In genomic region chr14:102321456-102322101, GRCh38 we compare ENCODE assay signal across 18 cellular contexts. TPM values are rescaled to one million over a fixed set of nuclear protein-coding genes. Genes with fewer than 3 reads are reported as not detected.
A peak's percentile ranks its signal among the peaks of the same experiment; 100 is the strongest.
DNase-seq lines count a peak whose midpoint lies in the region; ATAC-seq, FAIRE-seq and TF ChIP-seq lines count a peak whose summit lies in the region.
"Had no signal": no experiment of that assay in that cellular context is flagged by ENCODE, and none has a peak within 500 bp of the region (broad histone marks: within the 10 kb centered on the region; RNA-seq: fewer than 3 reads in every experiment).

No MANE protein-coding gene starts in this region.

- FAIRE-seq in astrocyte (lab: Jason Lieb, UNC): no peak
- FAIRE-seq: endothelial cell of umbilical vein had no signal

- no peaks in the 10 kb centered on the region for H3K9me3 Mint-ChIP-seq in CD4-positive, alpha-beta T cell
- H3K9me3 Mint-ChIP-seq in astrocyte (ENCODE audit: unreplicated experiment): no peaks in the 10 kb centered on the region
- H3K9me3 Mint-ChIP-seq in nephron: no peaks in the 10 kb centered on the region
- peaks cover 22% of the 10 kb centered on the region for H3K9me3 Mint-ChIP-seq in glutamatergic neuron (ENCODE audit: unreplicated experiment)
- H3K9me3 Mint-ChIP-seq: central memory CD8-positive, alpha-beta T cell; mesothelial cell of epicardium had no signal

- H3K36me3 Mint-ChIP-seq in CD4-positive, alpha-beta T cell (ENCODE audit: low read depth): peaks cover 36% of the 10 kb centered on the region
- H3K36me3 Mint-ChIP-seq in astrocyte (ENCODE audit: low read depth, unreplicated experiment): peaks cover 5% of the 10 kb centered on the region
- H3K36me3 Mint-ChIP-seq in nephron (ENCODE audit: low read depth): peaks cover 9% of the 10 kb centered on the region
- H3K36me3 Mint-ChIP-seq in glutamatergic neuron (ENCODE audit: unreplicated experiment): no peaks in the 10 kb centered on the region
- H3K36me3 Mint-ChIP-seq: mesothelial cell of epicardium had no signal

- H3K9me2 ChIP-seq in DOHH2 (replicated peaks; ENCODE audit: control insufficient read depth, low read length): no peaks in the 10 kb centered on the region

- H3K4me1 Mint-ChIP-seq in CD4-positive, alpha-beta T cell (ENCODE audit: low read depth): peaks cover 40% of the 10 kb centered on the region
- peaks cover 8% of the 10 kb centered on the region for H3K4me1 Mint-ChIP-seq in astrocyte (ENCODE audit: low read depth, unreplicated experiment)
- peaks cover 41% of the 10 kb centered on the region for H3K4me1 Mint-ChIP-seq in nephron
- peaks cover 18% of the 10 kb centered on the region for H3K4me1 Mint-ChIP-seq in glutamatergic neuron (ENCODE audit: low read depth, unreplicated experiment)

- H4K20me1 ChIP-seq in DOHH2 (ENCODE audit: control insufficient read depth, insufficient read depth, low read depth, low read length) (no peaks in the 10 kb centered on the region), astrocyte (ENCODE audit: insufficient read depth, low read length) (no peaks in the 10 kb centered on the region), smooth muscle cell (ENCODE audit: low read depth) (no peaks in the 10 kb centered on the region)

- H2AFZ ChIP-seq in astrocyte (ENCODE audit: low read depth, low read length): no peak overlapping the region
- H2AFZ ChIP-seq in smooth muscle cell (ENCODE audit: low read depth): no peak overlapping the region
- H2AFZ ChIP-seq: GM23248 had no signal

- no peaks in the 10 kb centered on the region for H3F3A ChIP-seq in DOHH2 (ENCODE audit: control insufficient read depth, insufficient read depth)
- peaks cover 1% of the 10 kb centered on the region for H3F3A ChIP-seq in smooth muscle cell (ENCODE audit: low read depth)

- H3K9me3 ChIP-seq in CD4-positive, alpha-beta T cell (ENCODE audit: control insufficient read depth, low read length): no peaks in the 10 kb centered on the region
- no peaks in the 10 kb centered on the region for H3K9me3 ChIP-seq in DOHH2 (ENCODE audit: control insufficient read depth, insufficient read depth, low read length)
- H3K9me3 ChIP-seq in astrocyte (ENCODE audit: insufficient read depth, low read depth, low read length): no peaks in the 10 kb centered on the region
- H3K9me3 ChIP-seq in smooth muscle cell (replicated peaks; ENCODE audit: low read depth): no peaks in the 10 kb centered on the region
- H3K9me3 ChIP-seq: tibial nerve had no signal

- H3K27me3 ChIP-seq in CD4-positive, alpha-beta T cell (ENCODE audit: control insufficient read depth, insufficient read depth, low read length): no peaks in the 10 kb centered on the region
- no peaks in the 10 kb centered on the region for H3K27me3 ChIP-seq in DOHH2 (ENCODE audit: control insufficient read depth, low read length)
- H3K27me3 ChIP-seq in astrocyte (ENCODE audit: insufficient read depth, low read length): no peaks in the 10 kb centered on the region
- no peaks in the 10 kb centered on the region for H3K27me3 ChIP-seq in smooth muscle cell (ENCODE audit: low read depth)
- H3K27me3 ChIP-seq: tibial nerve had no signal

- peak overlapping the region; percentile 96 for H3K4me3 Mint-ChIP-seq in CD4-positive, alpha-beta T cell
- H3K4me3 Mint-ChIP-seq in astrocyte (ENCODE audit: unreplicated experiment) (peak overlapping the region; percentile 92), nephron (peak overlapping the region; percentile 92 to 97 (median 94)), glutamatergic neuron (ENCODE audit: unreplicated experiment) (no peak overlapping the region)
- H3K4me3 Mint-ChIP-seq: central memory CD8-positive, alpha-beta T cell; mesothelial cell of epicardium had no signal

- DNase-seq in CD4-positive, alpha-beta T cell: no peak
- DNase-seq in astrocyte (ENCODE audit: low read depth) (no peak), glutamatergic neuron (no peak), smooth muscle cell (lab: John Stamatoyannopoulos, UW; ENCODE audit: unreplicated experiment) (no peak), NCI-H2196 (lab: John Stamatoyannopoulos, UW; ENCODE audit: unreplicated experiment) (no peak)
- DNase-seq: AML-193, foreskin fibroblast, GM23248, NCI-H2029 treated with DMSO at 0.1 percent for 48 hours, NCI-H510A treated with DMSO at 0.1 percent for 48 hours, SIG-M5 had no signal

- no peak overlapping the region for H3K27ac ChIP-seq in CD4-positive, alpha-beta T cell (ENCODE audit: low read depth, low read length)
- H3K27ac ChIP-seq in DOHH2 (ENCODE audit: low read depth, low read length) (no peak overlapping the region), astrocyte (ENCODE audit: low read depth, low read length) (no peak overlapping the region), smooth muscle cell (ENCODE audit: low read depth) (no peak overlapping the region)
- H3K27ac ChIP-seq: GM23248 had no signal

- H3K4me3 ChIP-seq in DOHH2 (ENCODE audit: low read length): no peak overlapping the region
- no peak overlapping the region for H3K4me3 ChIP-seq in astrocyte (ENCODE audit: insufficient read depth, low read depth, low read length)
- no peak overlapping the region for H3K4me3 ChIP-seq in smooth muscle cell
- H3K4me3 ChIP-seq: GM23248, tibial nerve had no signal

- WGBS in smooth muscle cell (ENCODE audit: low lambda C conversion rate): 95% methylated on average over 9 of the region's 9 CpGs

- H3K27ac Mint-ChIP-seq in CD4-positive, alpha-beta T cell: peak overlapping the region; percentile 100
- H3K27ac Mint-ChIP-seq in astrocyte (ENCODE audit: unreplicated experiment) (no peak overlapping the region), nephron (peak overlapping the region; percentile 55 to 99 (median 74)), glutamatergic neuron (ENCODE audit: unreplicated experiment) (no peak overlapping the region)
- H3K27ac Mint-ChIP-seq: mesothelial cell of epicardium had no signal

- H3K4me1 ChIP-seq in DOHH2 (ENCODE audit: control insufficient read depth, low read length) (peaks cover 28% of the 10 kb centered on the region), astrocyte (ENCODE audit: insufficient read depth, low read length) (peaks cover 23% of the 10 kb centered on the region), smooth muscle cell (ENCODE audit: low read depth) (peaks cover 9% of the 10 kb centered on the region)

- POLR2A ChIA-PET in CD4-positive, alpha-beta T cell (lab: Charles Lee): interaction anchor here (1.7 to 3.3 kb wide), 2 partner anchors 17 to 41 kb away, joined by 8 to 17 read pairs; partner anchors contain the start of genes CINP, MOK and TECPR2

- H3K36me3 ChIP-seq in DOHH2 (ENCODE audit: control insufficient read depth, low read length) (peaks cover 20% of the 10 kb centered on the region), astrocyte (ENCODE audit: insufficient read depth, low read length) (peaks cover 4% of the 10 kb centered on the region), smooth muscle cell (ENCODE audit: low read depth) (no peaks in the 10 kb centered on the region)

- CTCF ChIA-PET in CD4-positive, alpha-beta T cell (lab: Charles Lee): interaction anchor here (1.1 kb wide), 1 partner anchor 26 kb away, joined by 3 read pairs; no protein-coding TSS in a partner anchor

- peaks cover 10% of the 10 kb centered on the region for H3K27me3 Mint-ChIP-seq in CD4-positive, alpha-beta T cell
- H3K27me3 Mint-ChIP-seq in astrocyte (ENCODE audit: low read depth, unreplicated experiment) (no peaks in the 10 kb centered on the region), nephron (ENCODE audit: low read depth) (peaks cover 6% of the 10 kb centered on the region), glutamatergic neuron (ENCODE audit: unreplicated experiment) (peaks cover 24% of the 10 kb centered on the region)
- H3K27me3 Mint-ChIP-seq: central memory CD8-positive, alpha-beta T cell had no signal

- intact Hi-C loops in CD4-positive, alpha-beta T cell (cut with DNase I, micrococcal nuclease): loop anchor here in 1 of 2 experiments (5.0 kb wide), 1 partner anchor 271 kb away; the partner anchor contains the start of gene RCOR1

- peaks cover 22% of the 10 kb centered on the region for H3K79me2 ChIP-seq in DOHH2 (ENCODE audit: control insufficient read depth, low read length)
- peaks cover 16% of the 10 kb centered on the region for H3K79me2 ChIP-seq in astrocyte (ENCODE audit: insufficient read depth, low read length)
- H3K79me2 ChIP-seq in smooth muscle cell (ENCODE audit: low read depth): peaks cover 4% of the 10 kb centered on the region

- ATAC-seq in CD4-positive, alpha-beta T cell (ENCODE audit: poor library complexity): no peak
- ATAC-seq in HG02798 (IDR thresholded peaks at IDR 0.05; ENCODE audit: poor library complexity, unreplicated experiment): no peak

- TF ChIP-seq CTCF in CD4-positive, alpha-beta T cell (IDR thresholded peaks at IDR 0.05): no peak
- TF ChIP-seq CTCF in DOHH2 (IDR thresholded peaks at IDR 0.05; ENCODE audit: low read depth, low read length, poor library complexity, severe bottlenecking): no peak
- no peak for TF ChIP-seq CTCF in astrocyte (IDR thresholded peaks at IDR 0.05; ENCODE audit: insufficient read depth, low read depth, low read length)
- TF ChIP-seq CTCF in nephron (IDR thresholded peaks at IDR 0.05; ENCODE audit: unreplicated experiment in 3 of 3): no peak
- no peak for TF ChIP-seq CTCF in glutamatergic neuron (IDR thresholded peaks at IDR 0.05; ENCODE audit: partially characterized antibody, unreplicated experiment)
- TF ChIP-seq CTCF in smooth muscle cell (IDR thresholded peaks at IDR 0.05; ENCODE audit: borderline replicate concordance, insufficient read depth, poor library complexity, severe bottlenecking): no peak

- H3K9ac ChIP-seq in astrocyte (ENCODE audit: low read length) (no peak overlapping the region), smooth muscle cell (ENCODE audit: low read depth) (no peak overlapping the region)
- H3K9ac ChIP-seq: GM23248 had no signal

- H3K4me2 ChIP-seq in DOHH2 (ENCODE audit: low read length): 0 out of 2 replicates have a peak overlapping the region, but pooled peaks have one; percentile 98
- no peak overlapping the region for H3K4me2 ChIP-seq in astrocyte (ENCODE audit: low read length)
- no peak overlapping the region for H3K4me2 ChIP-seq in smooth muscle cell

RNA-seq across cellular contexts. Expression of gene ZNF839, which starts 2.0 kb away (rescaled TPM):
- 10 to 100 TPM; 25.4 to 28.1 TPM for total RNA-seq in CD4-positive, alpha-beta T cell
- total RNA-seq in astrocyte (7.8 and 8.0 TPM in 2 replicates), glutamatergic neuron (ENCODE audit: unreplicated experiment) (13.6 TPM), smooth muscle cell (5.2 and 13.1 TPM in 2 replicates)
- polyA plus RNA-seq in smooth muscle cell: 4.0 and 5.7 TPM in 2 replicates

RNA-seq across cellular contexts. Expression of gene MOK, which starts 16.6 kb away (rescaled TPM):
- total RNA-seq in CD4-positive, alpha-beta T cell: 1 to 10 TPM; 2.3 to 2.5 TPM
- total RNA-seq in astrocyte: 8.3 and 9.3 TPM in 2 replicates
- 6.5 TPM for total RNA-seq in glutamatergic neuron (ENCODE audit: unreplicated experiment)
- 4.7 and 8.2 TPM in 2 replicates for total RNA-seq in smooth muscle cell
- 6.4 and 9.0 TPM in 2 replicates for polyA plus RNA-seq in smooth muscle cell

RNA-seq across cellular contexts. Expression of gene CINP, which starts 41.1 kb away (rescaled TPM):
- total RNA-seq in CD4-positive, alpha-beta T cell: 10 to 100 TPM; 12.6 to 14.5 TPM
- 34.9 and 37.8 TPM in 2 replicates for total RNA-seq in astrocyte
- 25.9 TPM for total RNA-seq in glutamatergic neuron (ENCODE audit: unreplicated experiment)
- 36.5 and 51.8 TPM in 2 replicates for total RNA-seq in smooth muscle cell
- 34.9 and 43.6 TPM in 2 replicates for polyA plus RNA-seq in smooth muscle cell

RNA-seq across cellular contexts. Expression of gene TECPR2, which starts 41.2 kb away (rescaled TPM):
- 1 to 10 TPM; 5.0 to 5.4 TPM for total RNA-seq in CD4-positive, alpha-beta T cell
- total RNA-seq in astrocyte: 19.9 and 23.1 TPM in 2 replicates
- total RNA-seq in glutamatergic neuron (ENCODE audit: unreplicated experiment): 24.5 TPM
- 11.8 and 12.2 TPM in 2 replicates for total RNA-seq in smooth muscle cell
- 8.5 and 11.0 TPM in 2 replicates for polyA plus RNA-seq in smooth muscle cell

Comparison
In these comparisons a context has a peak if more than half of its experiments do, and no peak if none do; other contexts are left out.
1. H3K27ac Mint-ChIP-seq: peak in CD4-positive, alpha-beta T cell (single experiment) and nephron (3 of 3); none in astrocyte (single experiment) and glutamatergic neuron (single experiment).